26 cellular contexts compared by ENCODE assay signal in genomic region chr1:87305096-87305495, GRCh38.
DNase-seq lines count a peak whose midpoint lies in the region; TF ChIP-seq lines count a peak whose summit lies in the region.
"Had no signal": no experiment of that assay in that cellular context is flagged by ENCODE, and none has a peak within 500 bp of the region (broad histone marks: within the 10 kb centered on the region; RNA-seq: fewer than 3 reads in every experiment).

No MANE protein-coding gene starts in this region.

- H3K36me3 ChIP-seq in HAP-1 (replicated peaks) = no peaks in the 10 kb centered on the region
- H3K36me3 ChIP-seq: esophagus squamous epithelium, heart right ventricle, SJCRH30, upper lobe of left lung had no signal

- DNase-seq in Kasumi-1 (lab: John Stamatoyannopoulos, UW) (peak; percentile 75 to 81), NCI-H524 (lab: John Stamatoyannopoulos, UW) (peak; percentile 53 to 84), SKM-1 treated with dmso at 0.1 percent for 144 hours (lab: John Stamatoyannopoulos, UW; ENCODE audit: unreplicated experiment) (peak; percentile 92), retina (peak; percentile 47), GM13976 (ENCODE audit: low spot score) (no peak), SHP77 (lab: John Stamatoyannopoulos, UW) (no peak), HAP-1 (ENCODE audit: low spot score in 2 of 2) (no peak)
- DNase-seq: activated CD4-positive, alpha-beta T cell treated with anti-CD3 and anti-CD28 coated beads, Interleukin-2, amount 10 ng/mL, durations not matched to agents 24 days and 14 days; activated gamma-delta T cell; activated T-cell treated with anti-CD3 and anti-CD28 coated beads, Interleukin-2, amount 50 U/mL, for 1 hour; dermis blood vessel endothelial cell; DND-41; esophagus squamous epithelium; foreskin melanocyte; heart right ventricle; left cardiac atrium; NCI-H1694 treated with DMSO at 0.1 percent for 48 hours; NCI-H2227 treated with DMSO at 0.1 percent for 48 hours; NCI-H748 treated with DMSO at 0.1 percent for 48 hours; SJCRH30; stimulated activated CD4-positive, alpha-beta T cell treated with anti-CD3 and anti-CD28 coated beads, Interleukin-12 subunit alpha, Interleukin-12 subunit beta, amount 100 ng/mL, for 4 hours; stimulated activated CD4-positive, alpha-beta T cell treated with anti-CD3 and anti-CD28 coated beads, Interleukin-4, amount 100 ng/mL, for 1 hour; substantia nigra; T-helper 17 cell; upper lobe of left lung had no signal

- no peak for TF ChIP-seq CTCF in GM13976 (IDR thresholded peaks at IDR 0.05; ENCODE audit: borderline replicate concordance, control extremely low read depth, extremely low read depth, insufficient read depth, missing control alignments)

- no peaks in the 10 kb centered on the region for H3K9me3 ChIP-seq in HAP-1
- H3K9me3 ChIP-seq: esophagus squamous epithelium, heart right ventricle, SJCRH30, upper lobe of left lung had no signal

- no peak overlapping the region for H3K4me3 ChIP-seq in HAP-1
- H3K4me3 ChIP-seq: esophagus squamous epithelium, heart right ventricle, K562, SJCRH30, upper lobe of left lung had no signal

- no peaks in the 10 kb centered on the region for H3K4me1 ChIP-seq in HAP-1
- H3K4me1 ChIP-seq: esophagus squamous epithelium, heart right ventricle, SJCRH30, upper lobe of left lung had no signal

- no peaks in the 10 kb centered on the region for H3K27me3 ChIP-seq in HAP-1 (ENCODE audit: low read depth)
- H3K27me3 ChIP-seq: esophagus squamous epithelium, heart right ventricle, SJCRH30, upper lobe of left lung had no signal

- in situ Hi-C loops in GM13976 (cut with MboI; ENCODE audit: low sequenced_read_pairs, unreplicated experiment) = no loop called here
- in situ Hi-C loops in HAP-1 (cut with MboI; ENCODE audit: low sequenced_read_pairs) = no loop called here

Comparison
In these comparisons a context has a peak if more than half of its experiments do, and no peak if none do; other contexts are left out.
1. DNase-seq: peak in Kasumi-1 (2 of 2), NCI-H524 (2 of 2), SKM-1 treated with dmso at 0.1 percent for 144 hours (single experiment) and retina (single experiment); none in GM13976 (single experiment), SHP77 (0 of 2) and HAP-1 (0 of 2).